8 cellular contexts compared by ENCODE assay signal in genomic region chr14:54396493-54397335, GRCh38. TPM values are rescaled to one million over a fixed set of nuclear protein-coding genes. Genes with fewer than 3 reads are reported as not detected.
DNase-seq lines count a peak whose midpoint lies in the region; ATAC-seq and TF ChIP-seq lines count a peak whose summit lies in the region.

Gene CDKN3 (plus strand): TSS chr14:54397007. CDS start chr14:54397069, 62 bp downstream.

- H3K4me1 ChIP-seq in spleen = peaks cover 4 to 31% (median 19%) of the 10 kb centered on the region in 6 donors

- ATAC-seq in GM18909 (IDR thresholded peaks at IDR 0.05; ENCODE audit: poor library complexity, unreplicated experiment) (peak; percentile 97), HG03175 (IDR thresholded peaks at IDR 0.05; ENCODE audit: unreplicated experiment) (peak; percentile 98)

- intact Hi-C loops in spleen (cut with DNase I; ENCODE audit: low total_unique reads) = no loop called here

- H3K4me3 Mint-ChIP-seq in immature natural killer cell = peak within 1 kb of the TSS; percentile 79 to 93 (median 89)

- H3K4me1 Mint-ChIP-seq in immature natural killer cell = peaks cover 14 to 19% of the 10 kb centered on the region in 2 donors

- TF ChIP-seq POLR2A in spleen (IDR thresholded peaks at IDR 0.05) = peak in 1 of 3 donors; percentile 53

- H3K36me3 Mint-ChIP-seq in immature natural killer cell = no peaks in the 10 kb centered on the region

- no peaks in the 10 kb centered on the region for H3K36me3 ChIP-seq in spleen

- H3K4me3 ChIP-seq in AG09309 (ENCODE audit: control insufficient read depth, low read depth, low read length) (peak within 1 kb of the TSS; percentile 97), WI38 (ENCODE audit: low read depth, low read length) (peak within 1 kb of the TSS; percentile 72), spleen (peak within 1 kb of the TSS; percentile 57 to 83 (median 76))

- H3K27me3 ChIP-seq in spleen (replicated peaks in 1 of 7) = no peaks in the 10 kb centered on the region

- TF ChIP-seq CTCF in AG09309 (IDR thresholded peaks at IDR 0.05; ENCODE audit: control insufficient read depth, insufficient read depth, low read depth, low read length, missing control alignments) (peak; percentile 44), WI38 (IDR thresholded peaks at IDR 0.05; ENCODE audit: low read depth, low read length) (no peak), spleen (IDR thresholded peaks at IDR 0.05 in 8 of 11, conservative IDR thresholded peaks at IDR 0.05 in 3 of 11) (peak; percentile 41 to 82 (median 72))

- no peaks in the 10 kb centered on the region for H3K9me3 ChIP-seq in spleen

- peak within 1 kb of the TSS; percentile 29 to 89 (median 74) for H3K27ac Mint-ChIP-seq in immature natural killer cell

- peak; percentile 96 for DNase-seq in AG09309 (ENCODE audit: low read depth)
- DNase-seq in NCI-H2227 treated with DMSO at 0.1 percent for 48 hours (lab: John Stamatoyannopoulos, UW) = peak; percentile 98
- DNase-seq in caudate nucleus (lab: John Stamatoyannopoulos, UW) = peak; percentile 45 to 99 (median 95)
- DNase-seq in immature natural killer cell = peak; percentile 98 to 99 (median 98)
- DNase-seq in spleen = peak; percentile 98

- no peak within 1 kb of the TSS for H3K27ac ChIP-seq in caudate nucleus (ENCODE audit: low read depth, low read length)
- H3K27ac ChIP-seq in spleen = peak within 1 kb of the TSS in 5 of 8 donors; percentile 40 to 82 (median 69)

- 1 to 2% (median 2%) methylated on average over 53 to 76 of the region's 76 CpGs for WGBS in spleen, 5 donors

- H3K27me3 Mint-ChIP-seq in immature natural killer cell (ENCODE audit: low read depth in 3 of 3) = peaks cover 3 to 9% (median 9%) of the 10 kb centered on the region in 3 donors

- H3K9me3 Mint-ChIP-seq in immature natural killer cell = no peaks in the 10 kb centered on the region

RNA-seq across cellular contexts. Expression of gene CDKN3, which starts in this region (rescaled TPM):
- polyA plus RNA-seq in immature natural killer cell (1 to 10 TPM; 2.7 to 6.4 (median 6.4) TPM), spleen (10 to 100 TPM in 1 of 3 donors, 1 to 10 TPM in 2; 3.8 to 21.3 (median 5.0) TPM)
- total RNA-seq in spleen = 10 to 100 TPM in 1 of 7 donors, 1 to 10 TPM in 6; 1.7 to 13.8 (median 5.4) TPM
